In genomic region chr13:101727118-101727517, GRCh38 we compare ENCODE assay signal across 18 cellular contexts.
"Had no signal": no experiment of that assay in that cellular context is flagged by ENCODE, and none has a peak within 500 bp of the region (broad histone marks: within the 10 kb centered on the region; RNA-seq: fewer than 3 reads in every experiment).

No MANE protein-coding gene starts in this region.

- H3K36me3 ChIP-seq: neural progenitor cell, ovary, sigmoid colon, stomach, upper lobe of right lung had no signal

- H3K9ac ChIP-seq: neural progenitor cell had no signal

- H3K27me3 ChIP-seq: ascending aorta, neural progenitor cell, ovary, sigmoid colon, stomach, upper lobe of right lung had no signal

- H2AFZ ChIP-seq: neural progenitor cell had no signal

- H3K27ac ChIP-seq: ascending aorta, neural progenitor cell, ovary, sigmoid colon, stomach, thoracic aorta, upper lobe of right lung, VCaP had no signal

- ATAC-seq: activated naive CD8-positive, alpha-beta T cell treated with anti-CD3 and anti-CD28 coated beads, Interleukin-2, amount 50 U/mL, for 24 hours; effector memory CD8-positive, alpha-beta T cell; upper lobe of right lung had no signal

- H3K4me2 ChIP-seq: neural progenitor cell had no signal

- H3K4me3 ChIP-seq: ascending aorta, lung, neural progenitor cell, ovary, sigmoid colon, stomach, thoracic aorta, upper lobe of right lung had no signal

- DNase-seq: activated CD4-positive, alpha-beta T cell treated with anti-CD3 and anti-CD28 coated beads for 1 hour; activated CD4-positive, alpha-beta T cell treated with anti-CD3 and anti-CD28 coated beads, Interleukin-2, amount 50 U/mL, for 4 hours; activated naive CD4-positive, alpha-beta T cell treated with Interleukin-2 at 50 U/mL for 16 hours; activated naive CD8-positive, alpha-beta T cell treated with anti-CD3 and anti-CD28 coated beads, Interleukin-2, amount 50 U/mL, for 24 hours; activated T-cell treated with anti-CD3 and anti-CD28 coated beads for 4 hours; effector memory CD8-positive, alpha-beta T cell; head of caudate nucleus; immature natural killer cell; ovary; sigmoid colon; stimulated activated CD4-positive, alpha-beta T cell treated with anti-CD3 and anti-CD28 coated beads, Interleukin-1b, Interleukin-23, amount 100 ng/mL, for 48 hours; stomach; upper lobe of right lung had no signal

- H3K9me3 ChIP-seq: ascending aorta, ovary, sigmoid colon, stomach, thoracic aorta, upper lobe of right lung had no signal
